In the genomic region with DNA sequence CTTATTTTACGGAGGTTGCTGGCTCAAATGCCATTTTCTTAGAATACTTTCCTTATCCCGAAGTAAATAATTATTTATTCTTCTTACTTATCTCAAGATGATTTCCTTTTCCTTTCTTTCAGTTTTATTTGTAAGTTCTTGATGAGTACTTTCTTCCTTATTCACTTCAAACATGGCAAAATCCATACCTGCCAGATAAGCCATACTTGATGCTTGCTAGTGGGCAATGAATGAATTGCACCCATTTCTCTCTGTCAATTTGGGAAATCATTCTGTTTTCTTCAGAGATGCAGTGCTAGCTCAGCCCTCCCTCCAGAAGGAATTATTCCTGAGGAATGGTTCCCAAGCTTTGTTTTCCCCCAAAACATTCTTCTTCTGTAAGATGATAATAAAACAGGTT, we compare ENCODE assay signal across 12 cellular contexts.
A peak's percentile ranks its signal among the peaks of the same experiment; 100 is the strongest.
DNase-seq lines count a peak whose midpoint lies in the region; ATAC-seq, FAIRE-seq and TF ChIP-seq lines count a peak whose summit lies in the region.
"Had no signal": no experiment of that assay in that cellular context is flagged by ENCODE, and none has a peak within 500 bp of the region (broad histone marks: within the 10 kb centered on the region; RNA-seq: fewer than 3 reads in every experiment).

No MANE protein-coding gene starts in this region.

- CTCF ChIA-PET in activated naive CD4-positive, alpha-beta T cell treated with anti-CD3 and anti-CD28 coated beads, Interleukin-2, amount 10 ng/mL, durations not matched to agents 7 days and 5 days (lab: Charles Lee): no interaction called here

- no peak overlapping the region for H3K4me3 ChIP-seq in GM12865 (ENCODE audit: low read depth, low read length)
- no peak overlapping the region for H3K4me3 ChIP-seq in bronchial epithelial cell (ENCODE audit: low read depth, low read length)

- no peaks in the 10 kb centered on the region for H3K36me3 ChIP-seq in bronchial epithelial cell (ENCODE audit: control insufficient read depth, insufficient read depth, low read length)

- DNase-seq in GM12865 (ENCODE audit: low read depth) (no peak), bronchial epithelial cell (ENCODE audit: low read depth) (no peak), neural crest cell (ENCODE audit: low read depth, low spot score) (no peak), frontal cortex (ENCODE audit: low spot score in 2 of 2) (no peak)
- no peak for DNase-seq in activated naive CD4-positive, alpha-beta T cell treated with anti-CD3 and anti-CD28 coated beads, Interleukin-2, amount 10 ng/mL, durations not matched to agents 7 days and 5 days
- no peak for DNase-seq in stimulated activated CD8-positive, alpha-beta memory T cell treated with anti-CD3 and anti-CD28 coated beads, Interleukin-4, amount 100 ng/mL, for 48 hours
- DNase-seq: activated naive CD4-positive, alpha-beta T cell treated with anti-CD3 and anti-CD28 coated beads for 36 hours; CD4-positive, CD25-positive, alpha-beta regulatory T cell; NCI-H1694 had no signal

- H3K27ac Mint-ChIP-seq in neural crest cell (ENCODE audit: unreplicated experiment): no peak overlapping the region
- H3K27ac Mint-ChIP-seq in activated naive CD4-positive, alpha-beta T cell treated with anti-CD3 and anti-CD28 coated beads, Interleukin-2, amount 10 ng/mL, durations not matched to agents 7 days and 5 days: no peak overlapping the region
- H3K27ac Mint-ChIP-seq: activated naive CD4-positive, alpha-beta T cell treated with anti-CD3 and anti-CD28 coated beads for 36 hours; CD4-positive, CD25-positive, alpha-beta regulatory T cell had no signal

- peak; percentile 42 for ATAC-seq in HG02885 (IDR thresholded peaks at IDR 0.05; ENCODE audit: poor library complexity, unreplicated experiment)
- ATAC-seq: left lobe of liver had no signal

- FAIRE-seq in bronchial epithelial cell (lab: Jason Lieb, UNC) (no peak), frontal cortex (lab: Jason Lieb, UNC) (no peak)
- FAIRE-seq: G401.6 had no signal

- H3K9me3 Mint-ChIP-seq in neural crest cell: peaks cover 5% of the 10 kb centered on the region
- no peaks in the 10 kb centered on the region for H3K9me3 Mint-ChIP-seq in activated naive CD4-positive, alpha-beta T cell treated with anti-CD3 and anti-CD28 coated beads, Interleukin-2, amount 10 ng/mL, durations not matched to agents 7 days and 5 days
- H3K9me3 Mint-ChIP-seq: activated naive CD4-positive, alpha-beta T cell treated with anti-CD3 and anti-CD28 coated beads for 36 hours had no signal

- H3K27me3 Mint-ChIP-seq in neural crest cell (ENCODE audit: low read depth): no peaks in the 10 kb centered on the region
- H3K27me3 Mint-ChIP-seq in activated naive CD4-positive, alpha-beta T cell treated with anti-CD3 and anti-CD28 coated beads, Interleukin-2, amount 10 ng/mL, durations not matched to agents 7 days and 5 days: no peaks in the 10 kb centered on the region
- H3K27me3 Mint-ChIP-seq: CD4-positive, CD25-positive, alpha-beta regulatory T cell had no signal

- peaks cover 8% of the 10 kb centered on the region for H3K36me3 Mint-ChIP-seq in neural crest cell (ENCODE audit: low read depth)
- H3K36me3 Mint-ChIP-seq in activated naive CD4-positive, alpha-beta T cell treated with anti-CD3 and anti-CD28 coated beads, Interleukin-2, amount 10 ng/mL, durations not matched to agents 7 days and 5 days: no peaks in the 10 kb centered on the region
- H3K36me3 Mint-ChIP-seq: CD4-positive, CD25-positive, alpha-beta regulatory T cell had no signal

- H3K4me3 Mint-ChIP-seq in neural crest cell: no peak overlapping the region
- H3K4me3 Mint-ChIP-seq in activated naive CD4-positive, alpha-beta T cell treated with anti-CD3 and anti-CD28 coated beads, Interleukin-2, amount 10 ng/mL, durations not matched to agents 7 days and 5 days: no peak overlapping the region
- H3K4me3 Mint-ChIP-seq: activated naive CD4-positive, alpha-beta T cell treated with anti-CD3 and anti-CD28 coated beads for 36 hours; CD4-positive, CD25-positive, alpha-beta regulatory T cell had no signal

- H3K27me3 ChIP-seq in bronchial epithelial cell (ENCODE audit: control insufficient read depth, insufficient read depth, low read length): no peaks in the 10 kb centered on the region

- TF ChIP-seq CTCF in GM12865 (IDR thresholded peaks at IDR 0.05; ENCODE audit: insufficient read depth, low read depth, low read length, missing control alignments) (peak; percentile 21), bronchial epithelial cell (IDR thresholded peaks at IDR 0.05; ENCODE audit: insufficient read depth, low read length, severe bottlenecking) (peak; percentile 10), neural crest cell (conservative IDR thresholded peaks at IDR 0.05) (peak; percentile 56)

- peaks cover 20% of the 10 kb centered on the region for H3K4me1 Mint-ChIP-seq in neural crest cell
- H3K4me1 Mint-ChIP-seq in activated naive CD4-positive, alpha-beta T cell treated with anti-CD3 and anti-CD28 coated beads, Interleukin-2, amount 10 ng/mL, durations not matched to agents 7 days and 5 days: no peaks in the 10 kb centered on the region
- H3K4me1 Mint-ChIP-seq: CD4-positive, CD25-positive, alpha-beta regulatory T cell had no signal
